In genomic region chr1:160046494-160047115, GRCh38 we compare ENCODE assay signal across 8 cellular contexts. TPM values are rescaled to one million over a fixed set of nuclear protein-coding genes. Genes with fewer than 3 reads are reported as not detected.
DNase-seq lines count a peak whose midpoint lies in the region; ATAC-seq, FAIRE-seq and TF ChIP-seq lines count a peak whose summit lies in the region.

No MANE protein-coding gene starts in this region.

- no peak overlapping the region for H3K4me3 Mint-ChIP-seq in Caco-2 (ENCODE audit: unreplicated experiment)

- no peak overlapping the region for H3K27ac ChIP-seq in Karpas-422 (ENCODE audit: low read length)

- H3K36me3 ChIP-seq in Caco-2 (ENCODE audit: control insufficient read depth, insufficient read depth, low read length) (no peaks in the 10 kb centered on the region), Karpas-422 (ENCODE audit: insufficient read depth, low read length) (no peaks in the 10 kb centered on the region)

- BruUV-seq in Caco-2 (replicated peaks; lab: Mats Ljungman, UMichigan): no TSS peak

- no peaks in the 10 kb centered on the region for H3K79me2 ChIP-seq in Karpas-422 (ENCODE audit: low read length)

- peaks cover 16% of the 10 kb centered on the region for H3K27me3 Mint-ChIP-seq in Caco-2 (ENCODE audit: insufficient read depth, unreplicated experiment)

- DNase-seq in Caco-2 (peak in 1 of 2 experiments; percentile 52), Karpas-422 (peak; percentile 79), choroid plexus epithelial cell (ENCODE audit: low read depth) (peak; percentile 61), left colon (peak; percentile 28 to 57), RKO (ENCODE audit: low spot score) (no peak)
- peak; percentile 35 for DNase-seq in stimulated activated naive CD8-positive, alpha-beta T cell treated with anti-CD3 and anti-CD28 coated beads, Interleukin-15, Interleukin-2, amounts not matched to agents 100 U/mL and 50 U/mL, for 24 hours

- H3K9me3 ChIP-seq in Caco-2 (no peaks in the 10 kb centered on the region), Karpas-422 (ENCODE audit: low read length) (no peaks in the 10 kb centered on the region)

- peak overlapping the region; percentile 63 for H3K4me2 ChIP-seq in Karpas-422 (ENCODE audit: low read depth, low read length, poor library complexity, severe bottlenecking)

- CTCF ChIA-PET in Caco-2 (lab: Charles Lee): interaction anchor here (0.6 to 2.5 kb wide), 7 partner anchors 11 to 205 kb away, joined by 3 to 16 read pairs (median 3); partner anchors contain the start of gene KCNJ10

- no peak overlapping the region for H3K27ac Mint-ChIP-seq in Caco-2 (ENCODE audit: unreplicated experiment)

- H3K9ac ChIP-seq in Karpas-422 (ENCODE audit: low read length): peak overlapping the region; percentile 34; the same call in 1 of the 2 replicates

- ATAC-seq in GM19438 (IDR thresholded peaks at IDR 0.05; ENCODE audit: low read depth, unreplicated experiment) (peak; percentile 83), left colon (peak; percentile 69)
- ATAC-seq in stimulated activated naive CD8-positive, alpha-beta T cell treated with anti-CD3 and anti-CD28 coated beads, Interleukin-15, Interleukin-2, amounts not matched to agents 100 U/mL and 50 U/mL, for 24 hours: peak; percentile 84

- H3K4me1 ChIP-seq in Caco-2 (no peaks in the 10 kb centered on the region), Karpas-422 (ENCODE audit: low read length) (peaks cover 4% of the 10 kb centered on the region)

- intact Hi-C loops in Caco-2 (cut with micrococcal nuclease; ENCODE audit: unreplicated experiment): loop anchor here (1.0 to 2.0 kb wide), 2 partner anchors 24 to 32 kb away; partner anchors contain the start of gene KCNJ10
- intact Hi-C loops in left colon (cut with DNase I, micrococcal nuclease): no loop called here

- H3K27me3 ChIP-seq in Caco-2 (replicated peaks; ENCODE audit: control insufficient read depth, insufficient read depth, low read length) (no peaks in the 10 kb centered on the region), Karpas-422 (ENCODE audit: low read length) (no peaks in the 10 kb centered on the region)

- no peaks in the 10 kb centered on the region for H3K36me3 Mint-ChIP-seq in Caco-2 (ENCODE audit: insufficient read depth, unreplicated experiment)

- TF ChIP-seq CTCF in Caco-2 (IDR thresholded peaks at IDR 0.05; ENCODE audit: insufficient read depth in 1 of 2, low read depth in 1 of 2, low read length in 1 of 2, severe bottlenecking in 1 of 2, unreplicated experiment in 1 of 2) (peak; percentile 57 to 62), choroid plexus epithelial cell (conservative IDR thresholded peaks at IDR 0.05; ENCODE audit: low read depth, low read length) (peak; percentile 72)

- H2AFZ ChIP-seq in Karpas-422 (ENCODE audit: low read length): peak overlapping the region; percentile 36; the same call in 1 of the 2 replicates

- H3K9me3 Mint-ChIP-seq in Caco-2 (ENCODE audit: unreplicated experiment): no peaks in the 10 kb centered on the region

- no peaks in the 10 kb centered on the region for H3K9me2 ChIP-seq in Karpas-422 (replicated peaks; ENCODE audit: insufficient read depth, low read length)

- no peaks in the 10 kb centered on the region for H4K20me1 ChIP-seq in Karpas-422 (ENCODE audit: insufficient read depth, low read depth, low read length)

- no peak overlapping the region for H3K4me3 ChIP-seq in Caco-2 (ENCODE audit: low read depth, low read length)
- peak overlapping the region; percentile 34; the same call in 1 of the 2 replicates for H3K4me3 ChIP-seq in Karpas-422 (ENCODE audit: low read length)
- H3K4me3 ChIP-seq in choroid plexus epithelial cell (ENCODE audit: low read depth, low read length): no peak overlapping the region

- H3K4me1 Mint-ChIP-seq in Caco-2 (ENCODE audit: low read depth, unreplicated experiment): peaks cover 18% of the 10 kb centered on the region

- FAIRE-seq in TTC549 (lab: Jason Lieb, UNC): peak; percentile 26

- POLR2A ChIA-PET in Caco-2 (lab: Charles Lee): no interaction called here

RNA-seq across cellular contexts. Expression of gene PIGM, which starts 14.8 kb away (rescaled TPM):
- 5.5 and 5.7 TPM in 2 replicates for total RNA-seq in Caco-2 (2022)
- 3.2 and 6.3 TPM in 2 replicates for total RNA-seq in Karpas-422 (2014; rRNA removed; shearing (Covaris generic); ENCODE audit: low replicate concordance)
- total RNA-seq in left colon: 1 to 10 TPM; 5.4 to 6.2 TPM

RNA-seq across cellular contexts. Expression of gene KCNJ10, which starts 23.4 kb away (rescaled TPM):
- total RNA-seq in Caco-2 (2022) (0.58 and 0.68 TPM in 2 replicates), left colon (under 1 TPM in 1 of 2 donors, not detected in 1; 0.45 TPM)
- not detected in 2 replicates for total RNA-seq in Karpas-422 (2014; rRNA removed; shearing (Covaris generic); ENCODE audit: low replicate concordance)

RNA-seq across cellular contexts. Expression of gene KCNJ9, which starts 34.7 kb away (rescaled TPM):
- total RNA-seq in Caco-2 (2022): not detected in 2 replicates
- not detected in 2 replicates for total RNA-seq in Karpas-422 (2014; rRNA removed; shearing (Covaris generic); ENCODE audit: low replicate concordance)
- not detected for total RNA-seq in left colon

RNA-seq across cellular contexts. Expression of gene IGSF8, which starts 51.8 kb away (rescaled TPM):
- 15.4 and 16.0 TPM in 2 replicates for total RNA-seq in Caco-2 (2022)
- 15.8 and 33.8 TPM in 2 replicates for total RNA-seq in Karpas-422 (2014; rRNA removed; shearing (Covaris generic); ENCODE audit: low replicate concordance)
- 10 to 100 TPM; 57.6 to 64.0 TPM for total RNA-seq in left colon
